ENCODE assay signal across 8 cellular contexts in genomic region chr10:89217057-89217990, GRCh38. TPM values are rescaled to one million over a fixed set of nuclear protein-coding genes. Genes with fewer than 3 reads are reported as not detected.
DNase-seq lines count a peak whose midpoint lies in the region; ATAC-seq and TF ChIP-seq lines count a peak whose summit lies in the region.

No MANE protein-coding gene starts in this region.

- peak; percentile 91 for TF ChIP-seq CTCF in SK-N-SH (IDR thresholded peaks at IDR 0.05)
- peak; percentile 86 for TF ChIP-seq CTCF in glutamatergic neuron (IDR thresholded peaks at IDR 0.05; ENCODE audit: partially characterized antibody, unreplicated experiment)

- no peaks in the 10 kb centered on the region for H3K27me3 ChIP-seq in SK-N-SH (ENCODE audit: insufficient read depth)

- H2AFZ ChIP-seq in SK-N-SH (ENCODE audit: low read depth) = peak overlapping the region; percentile 15; the same call in 1 of the 2 replicates

- H3K4me2 ChIP-seq in SK-N-SH = peak overlapping the region; percentile 39; the same call in 1 of the 2 replicates

- no peaks in the 10 kb centered on the region for H3K27me3 Mint-ChIP-seq in activated naive CD4-positive, alpha-beta T cell treated with anti-CD3 and anti-CD28 coated beads, Interleukin-2, amount 10 ng/mL, durations not matched to agents 7 days and 5 days
- H3K27me3 Mint-ChIP-seq in glutamatergic neuron (ENCODE audit: unreplicated experiment) = no peaks in the 10 kb centered on the region

- ATAC-seq in GM18909 (IDR thresholded peaks at IDR 0.05; ENCODE audit: poor library complexity, unreplicated experiment) = no peak

- WGBS in SK-N-SH (ENCODE audit: low lambda C conversion rate) = 12% methylated on average over 6 of the region's 6 CpGs

- peak; percentile 78 for TF ChIP-seq RAD21 in SK-N-SH (IDR thresholded peaks at IDR 0.05; ENCODE audit: low read length)

- DNase-seq in COR-L47 (lab: John Stamatoyannopoulos, UW) (peak; percentile 21), KBM-7 (peak; percentile 75), SK-N-SH (peak; percentile 30), glutamatergic neuron (peak; percentile 46), retina (peak; percentile 55), GF-D8 (lab: John Stamatoyannopoulos, UW) (no peak)
- peak; percentile 71 for DNase-seq in activated naive CD4-positive, alpha-beta T cell treated with anti-CD3 and anti-CD28 coated beads, Interleukin-2, amount 10 ng/mL, durations not matched to agents 7 days and 5 days

- H3K9ac ChIP-seq in SK-N-SH = no peak overlapping the region

- no peaks in the 10 kb centered on the region for H3K9me3 Mint-ChIP-seq in activated naive CD4-positive, alpha-beta T cell treated with anti-CD3 and anti-CD28 coated beads, Interleukin-2, amount 10 ng/mL, durations not matched to agents 7 days and 5 days
- H3K9me3 Mint-ChIP-seq in glutamatergic neuron (ENCODE audit: unreplicated experiment) = no peaks in the 10 kb centered on the region

- no peak for TF ChIP-seq EP300 in SK-N-SH (IDR thresholded peaks at IDR 0.05; ENCODE audit: borderline replicate concordance in 1 of 2, low read depth in 1 of 2, low read length in 1 of 2)

- no peak overlapping the region; a peak in 1 of 4 replicates for H3K4me3 ChIP-seq in SK-N-SH (ENCODE audit: low read depth in 2 of 2, low read length in 1 of 2)

- in situ Hi-C loops in KBM-7 (cut with MboI; ENCODE audit: low pct_unique_long_range_greater_than_20kb, low sequenced_read_pairs) = loop anchor here (25.0 kb wide), 2 partner anchors 180 to 280 kb away; no protein-coding TSS in a partner anchor

- H3K4me3 Mint-ChIP-seq in activated naive CD4-positive, alpha-beta T cell treated with anti-CD3 and anti-CD28 coated beads, Interleukin-2, amount 10 ng/mL, durations not matched to agents 7 days and 5 days = no peak overlapping the region
- no peak overlapping the region for H3K4me3 Mint-ChIP-seq in glutamatergic neuron (ENCODE audit: unreplicated experiment)

- H3K4me1 Mint-ChIP-seq in activated naive CD4-positive, alpha-beta T cell treated with anti-CD3 and anti-CD28 coated beads, Interleukin-2, amount 10 ng/mL, durations not matched to agents 7 days and 5 days = peaks cover 13% of the 10 kb centered on the region
- peaks cover 8% of the 10 kb centered on the region for H3K4me1 Mint-ChIP-seq in glutamatergic neuron (ENCODE audit: low read depth, unreplicated experiment)

- CTCF ChIA-PET in SK-N-SH (lab: Yijun Ruan, JAX) = interaction anchor here (0.6 to 2.6 kb wide), 65 partner anchors 10 to 645 kb away, joined by 3 to 56 read pairs (median 5); partner anchors contain the start of genes CH25H, FAS, LIPA and STAMBPL1
- CTCF ChIA-PET in activated naive CD4-positive, alpha-beta T cell treated with anti-CD3 and anti-CD28 coated beads, Interleukin-2, amount 10 ng/mL, durations not matched to agents 7 days and 5 days (lab: Charles Lee) = interaction anchor here (0.7 to 2.9 kb wide), 32 partner anchors 10 to 483 kb away, joined by 3 to 43 read pairs (median 4); partner anchors contain the start of genes CH25H and FAS

- no peaks in the 10 kb centered on the region for H3K9me2 ChIP-seq in SK-N-SH

- H3K27ac Mint-ChIP-seq in activated naive CD4-positive, alpha-beta T cell treated with anti-CD3 and anti-CD28 coated beads, Interleukin-2, amount 10 ng/mL, durations not matched to agents 7 days and 5 days = peak overlapping the region; percentile 64
- H3K27ac Mint-ChIP-seq in glutamatergic neuron (ENCODE audit: unreplicated experiment) = no peak overlapping the region

- no peaks in the 10 kb centered on the region for H4K20me1 ChIP-seq in SK-N-SH (ENCODE audit: insufficient read depth)

- H3K36me3 ChIP-seq in SK-N-SH (replicated peaks in 1 of 2; ENCODE audit: control insufficient read depth in 1 of 2, insufficient read depth in 2 of 2, low read length in 1 of 2) = peaks cover 11 to 16% of the 10 kb centered on the region in 2 experiments

- peak overlapping the region; percentile 30 to 55 for H3K27ac ChIP-seq in SK-N-SH (ENCODE audit: low read depth in 2 of 2, low read length in 1 of 2)

- no peaks in the 10 kb centered on the region for H3K79me2 ChIP-seq in SK-N-SH (ENCODE audit: insufficient read depth)

- peaks cover 4 to 14% of the 10 kb centered on the region in 2 experiments; a peak in 3 of 4 replicates for H3K4me1 ChIP-seq in SK-N-SH (ENCODE audit: control insufficient read depth in 1 of 2, insufficient read depth in 2 of 2, low read depth in 1 of 2, low read length in 1 of 2)

- H3K9me3 ChIP-seq in SK-N-SH = no peaks in the 10 kb centered on the region

- POLR2A ChIA-PET in SK-N-SH (lab: Yijun Ruan, JAX) = no interaction called here

- peaks cover 8% of the 10 kb centered on the region for H3F3A ChIP-seq in SK-N-SH (replicated peaks; ENCODE audit: insufficient read depth)

- peaks cover 8% of the 10 kb centered on the region for H3K36me3 Mint-ChIP-seq in activated naive CD4-positive, alpha-beta T cell treated with anti-CD3 and anti-CD28 coated beads, Interleukin-2, amount 10 ng/mL, durations not matched to agents 7 days and 5 days
- no peaks in the 10 kb centered on the region for H3K36me3 Mint-ChIP-seq in glutamatergic neuron (ENCODE audit: unreplicated experiment)

TF ChIP-seq in SK-N-SH, 30 proteins besides CTCF, POLR2A, EP300 and RAD21:
- TF ChIP-seq USF2 (IDR thresholded peaks at IDR 0.05; ENCODE audit: borderline replicate concordance, low read depth, low read length) (no peak), GATA2 (CRISPR knock-in tag; IDR thresholded peaks at IDR 0.05) (no peak), FOXM1 (IDR thresholded peaks at IDR 0.05; ENCODE audit: low read depth) (no peak), SMC3 (IDR thresholded peaks at IDR 0.05; ENCODE audit: low read depth, low read length) (peak; percentile 50)
- TF ChIP-seq, protein P1, sequence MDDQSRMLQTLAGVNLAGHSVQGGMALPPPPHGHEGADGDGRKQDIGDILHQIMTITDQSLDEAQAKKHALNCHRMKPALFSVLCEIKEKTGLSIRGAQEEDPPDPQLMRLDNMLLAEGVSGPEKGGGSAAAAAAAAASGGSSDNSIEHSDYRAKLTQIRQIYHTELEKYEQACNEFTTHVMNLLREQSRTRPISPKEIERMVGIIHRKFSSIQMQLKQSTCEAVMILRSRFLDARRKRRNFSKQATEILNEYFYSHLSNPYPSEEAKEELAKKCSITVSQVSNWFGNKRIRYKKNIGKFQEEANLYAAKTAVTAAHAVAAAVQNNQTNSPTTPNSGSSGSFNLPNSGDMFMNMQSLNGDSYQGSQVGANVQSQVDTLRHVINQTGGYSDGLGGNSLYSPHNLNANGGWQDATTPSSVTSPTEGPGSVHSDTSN (IDR thresholded peaks at IDR 0.05) = peak; percentile 63
TF ChIP-seq in SK-N-SH: peak in this region for 2.

RNA-seq across cellular contexts. Expression of gene CH25H, which starts 10.2 kb away (rescaled TPM):
- not detected in 2 replicates for polyA plus RNA-seq in SK-N-SH (2012; rRNA removed)
- 0.03 TPM in 1 of 2 replicates, not detected in the other for polyA plus RNA-seq in SK-N-SH (2012; cell fraction: cytosol; rRNA removed)
- polyA plus RNA-seq in SK-N-SH (2012; cell fraction: nucleus; rRNA removed) = 0.05 TPM in 1 of 2 replicates, not detected in the other
- 0.25 TPM for total RNA-seq in glutamatergic neuron (ENCODE audit: unreplicated experiment)

RNA-seq across cellular contexts. Expression of gene LIPA, which starts 34.3 kb away (rescaled TPM):
- 43.2 and 63.2 TPM in 2 replicates for polyA plus RNA-seq in SK-N-SH (2012; rRNA removed)
- polyA plus RNA-seq in SK-N-SH (2012; cell fraction: cytosol; rRNA removed) = 60.7 and 61.2 TPM in 2 replicates
- polyA plus RNA-seq in SK-N-SH (2012; cell fraction: nucleus; rRNA removed) = 15.3 and 45.5 TPM in 2 replicates
- total RNA-seq in glutamatergic neuron (ENCODE audit: unreplicated experiment) = 22.0 TPM
